8 cellular contexts compared by ENCODE assay signal in genomic region chr17:29930399-29931010, GRCh38. TPM values are rescaled to one million over a fixed set of nuclear protein-coding genes. Genes with fewer than 3 reads are reported as not detected.
DNase-seq lines count a peak whose midpoint lies in the region; FAIRE-seq and TF ChIP-seq lines count a peak whose summit lies in the region.

No MANE protein-coding gene starts in this region.

- H3K9me3 ChIP-seq in astrocyte (ENCODE audit: insufficient read depth, low read depth, low read length) = no peaks in the 10 kb centered on the region
- no peaks in the 10 kb centered on the region for H3K9me3 ChIP-seq in iPS-20b (ENCODE audit: insufficient read depth, low read depth, low read length)
- H3K9me3 ChIP-seq in stomach = no peaks in the 10 kb centered on the region

- H3K79me2 ChIP-seq in KMS-11 (ENCODE audit: insufficient read depth, low read depth) (peaks cover 39% of the 10 kb centered on the region), astrocyte (ENCODE audit: insufficient read depth, low read length) (peaks cover 43% of the 10 kb centered on the region)

- H4K20me1 ChIP-seq in KMS-11 (ENCODE audit: insufficient read depth) = no peaks in the 10 kb centered on the region
- H4K20me1 ChIP-seq in astrocyte (ENCODE audit: insufficient read depth, low read length) = peaks cover 20% of the 10 kb centered on the region

- DNase-seq in COR-L47 (lab: John Stamatoyannopoulos, UW) (peak; percentile 37), astrocyte (ENCODE audit: low read depth) (peak; percentile 34), stomach (no peak), GF-D8 (lab: John Stamatoyannopoulos, UW) (no peak), urothelium cell line (ENCODE audit: low spot score) (no peak)
- DNase-seq in effector CD4-positive, alpha-beta T cell = no peak

- H3K4me3 ChIP-seq in KMS-11 (IDR thresholded peaks at IDR 0.05; ENCODE audit: insufficient read depth, low read depth, low read length) (no peak overlapping the region), astrocyte (ENCODE audit: insufficient read depth, low read depth, low read length) (peak overlapping the region; percentile 91), iPS-20b (ENCODE audit: low read length) (peak overlapping the region; percentile 92), stomach (peak overlapping the region; percentile 75 to 97 (median 94))

- H3K27ac ChIP-seq in KMS-11 (peak overlapping the region; percentile 72), astrocyte (ENCODE audit: low read depth, low read length) (peak overlapping the region; percentile 85), iPS-20b (ENCODE audit: low read length) (no peak overlapping the region), stomach (peak overlapping the region; percentile 93 to 97 (median 96))

- H3K27ac Mint-ChIP-seq in astrocyte (ENCODE audit: unreplicated experiment) = no peak overlapping the region

- H3K27me3 ChIP-seq in KMS-11 (ENCODE audit: insufficient read depth, low read depth) (no peaks in the 10 kb centered on the region), astrocyte (ENCODE audit: insufficient read depth, low read length) (no peaks in the 10 kb centered on the region), iPS-20b (ENCODE audit: insufficient read depth, low read length) (no peaks in the 10 kb centered on the region; the same call in 1 of the 2 replicates), stomach (no peaks in the 10 kb centered on the region)

- H2AFZ ChIP-seq in KMS-11 (ENCODE audit: low read depth) (peak overlapping the region; percentile 82), astrocyte (ENCODE audit: low read depth, low read length) (peak overlapping the region; percentile 95)

- TF ChIP-seq EP300 in stomach (IDR thresholded peaks at IDR 0.05) = no peak

- no peaks in the 10 kb centered on the region for H3K36me3 ChIP-seq in KMS-11 (ENCODE audit: insufficient read depth)
- H3K36me3 ChIP-seq in astrocyte (ENCODE audit: insufficient read depth, low read length) = no peaks in the 10 kb centered on the region
- H3K36me3 ChIP-seq in iPS-20b (ENCODE audit: insufficient read depth, low read depth, low read length) = no peaks in the 10 kb centered on the region
- H3K36me3 ChIP-seq in stomach = no peaks in the 10 kb centered on the region

- 0 to 1% (median 1%) methylated on average over 17 to 20 of the region's 20 CpGs for WGBS in stomach, 5 donors

- peaks cover 29% of the 10 kb centered on the region for H3K4me1 ChIP-seq in KMS-11 (ENCODE audit: low read depth, poor library complexity, severe bottlenecking)
- peaks cover 21% of the 10 kb centered on the region for H3K4me1 ChIP-seq in astrocyte (ENCODE audit: insufficient read depth, low read length)
- peaks cover 6% of the 10 kb centered on the region for H3K4me1 ChIP-seq in iPS-20b (ENCODE audit: insufficient read depth, low read length)
- H3K4me1 ChIP-seq in stomach = peaks cover 18 to 40% (median 31%) of the 10 kb centered on the region in 4 donors

- H3K27me3 Mint-ChIP-seq in astrocyte (ENCODE audit: low read depth, unreplicated experiment) = no peaks in the 10 kb centered on the region

- no peaks in the 10 kb centered on the region for H3K9me3 Mint-ChIP-seq in astrocyte (ENCODE audit: unreplicated experiment)

- intact Hi-C loops in stomach (cut with DNase I; ENCODE audit: low total_unique reads) = loop anchor here (5.0 kb wide), 1 partner anchor 123 kb away; no protein-coding TSS in a partner anchor

- H3K36me3 Mint-ChIP-seq in astrocyte (ENCODE audit: low read depth, unreplicated experiment) = no peaks in the 10 kb centered on the region

- peaks cover 12% of the 10 kb centered on the region for H3K4me1 Mint-ChIP-seq in astrocyte (ENCODE audit: low read depth, unreplicated experiment)

- H3K9ac ChIP-seq in KMS-11 (peak overlapping the region; percentile 73; the same call in 1 of the 2 replicates), astrocyte (ENCODE audit: low read length) (peak overlapping the region; percentile 87), iPS-20b (ENCODE audit: low read depth, low read length) (peak overlapping the region; percentile 35; the same call in 1 of the 2 replicates)

- TF ChIP-seq POLR2A in stomach (IDR thresholded peaks at IDR 0.05) = no peak

- peak overlapping the region; percentile 66 for H3K4me2 ChIP-seq in KMS-11
- H3K4me2 ChIP-seq in astrocyte (ENCODE audit: low read length) = peak overlapping the region; percentile 90

- TF ChIP-seq CTCF in KMS-11 (conservative IDR thresholded peaks at IDR 0.05; ENCODE audit: low read depth, low read length) (no peak), astrocyte (IDR thresholded peaks at IDR 0.05; ENCODE audit: insufficient read depth, low read depth, low read length) (no peak), stomach (IDR thresholded peaks at IDR 0.05) (no peak)

- FAIRE-seq in astrocyte (lab: Jason Lieb, UNC) = no peak
- no peak for FAIRE-seq in urothelium cell line (lab: Jason Lieb, UNC)

- no peak overlapping the region for H3K4me3 Mint-ChIP-seq in astrocyte (ENCODE audit: unreplicated experiment)

RNA-seq across cellular contexts. Expression of gene SSH2, which starts 0.5 kb away (rescaled TPM):
- total RNA-seq in astrocyte = 25.0 and 31.1 TPM in 2 replicates
- 10 to 100 TPM; 19.3 to 44.9 (median 35.0) TPM for total RNA-seq in stomach
- polyA plus RNA-seq in stomach = 10 to 100 TPM in 2 of 3 donors, 1 to 10 TPM in 1; 7.8 to 21.0 (median 10.3) TPM

RNA-seq across cellular contexts. Expression of gene EFCAB5, which starts 10.9 kb away (rescaled TPM):
- total RNA-seq in astrocyte (1.00 and 1.5 TPM in 2 replicates), stomach (1 to 10 TPM in 2 of 5 donors, under 1 TPM in 1, not detected in 2; 0.14 to 2.8 (median 2.6) TPM)
- polyA plus RNA-seq in stomach = under 1 TPM in 1 of 3 donors, not detected in 2; 0.05 TPM

Comparison
In these comparisons a context has a peak if more than half of its experiments do, and no peak if none do; other contexts are left out.
1. DNase-seq: peak in COR-L47 (single experiment) and astrocyte (single experiment); none in stomach (single experiment), GF-D8 (single experiment), urothelium cell line (single experiment) and effector CD4-positive, alpha-beta T cell (single experiment).
2. H3K9ac ChIP-seq: peak in every context shown above with its lines; median percentile 87 in astrocyte; 73 in KMS-11; 35 in iPS-20b.